Comparison of ENCODE assay signal across 18 cellular contexts in the genomic region with DNA sequence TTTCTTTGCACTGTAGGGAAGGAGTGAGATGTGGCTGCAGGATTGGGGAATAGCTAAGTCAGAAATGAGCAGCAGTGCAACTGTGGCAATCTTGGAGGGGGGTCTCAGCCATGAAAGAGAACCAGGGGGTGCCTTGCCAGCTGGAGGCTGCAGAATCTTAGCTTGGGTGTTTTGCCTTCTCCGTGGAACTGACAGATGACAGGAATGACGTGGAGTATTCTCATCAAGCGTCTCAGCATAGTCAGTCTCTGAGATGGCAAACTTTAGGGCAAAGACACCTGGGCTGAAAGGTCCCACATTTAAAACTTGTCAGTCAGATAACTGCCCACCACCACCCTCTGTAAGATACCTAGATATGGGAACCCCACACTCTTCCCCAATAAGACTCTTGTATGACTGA.
DNase-seq lines count a peak whose midpoint lies in the region; ATAC-seq, FAIRE-seq and TF ChIP-seq lines count a peak whose summit lies in the region.
"Had no signal": no experiment of that assay in that cellular context is flagged by ENCODE, and none has a peak within 500 bp of the region (broad histone marks: within the 10 kb centered on the region; RNA-seq: fewer than 3 reads in every experiment).

No MANE protein-coding gene starts in this region.

- H3K4me1 Mint-ChIP-seq in GM23338 (peaks cover 32% of the 10 kb centered on the region), astrocyte (ENCODE audit: low read depth, unreplicated experiment) (peaks cover 43% of the 10 kb centered on the region)

- ATAC-seq in A549 = no peak; a peak in 3 of 6 replicates
- ATAC-seq in GM23338 = no peak
- no peak for ATAC-seq in GM18505 (IDR thresholded peaks at IDR 0.05; ENCODE audit: unreplicated experiment)

- no peak overlapping the region for H2BK120ac ChIP-seq in mesenchymal stem cell (ENCODE audit: low read depth, low read length)

- no peaks in the 10 kb centered on the region for H3K79me1 ChIP-seq in mesenchymal stem cell (replicated peaks; ENCODE audit: low read length, poor library complexity, severe bottlenecking)

- CTCF ChIA-PET in A549 (lab: Yijun Ruan, JAX) = interaction anchor here (0.5 kb wide), 1 partner anchor 146 kb away, joined by 3 read pairs; no protein-coding TSS in a partner anchor

- H3K9me3 Mint-ChIP-seq in GM23338 (no peaks in the 10 kb centered on the region), astrocyte (ENCODE audit: unreplicated experiment) (no peaks in the 10 kb centered on the region)
- H3K9me3 Mint-ChIP-seq: CD8-positive, alpha-beta memory T cell; H9 had no signal

- H3K14ac ChIP-seq in mesenchymal stem cell (ENCODE audit: low read length in 2 of 2) = no peak overlapping the region

- H3K27ac ChIP-seq in A549 (peak overlapping the region; percentile 11 to 12; a peak in 2 of 6 replicates), GM23338 (ENCODE audit: low read depth) (no peak overlapping the region), astrocyte (ENCODE audit: low read depth, low read length) (peak overlapping the region; percentile 82), mesenchymal stem cell (ENCODE audit: low read length, poor library complexity, severe bottlenecking) (peak overlapping the region; percentile 31)
- H3K27ac ChIP-seq: SJCRH30 had no signal

- TF ChIP-seq RAD21 in A549 (conservative IDR thresholded peaks at IDR 0.05 in 1 of 2, IDR thresholded peaks at IDR 0.05 in 1 of 2) = no peak

- H3K4me1 ChIP-seq in A549 (peaks cover 18% of the 10 kb centered on the region), GM23338 (ENCODE audit: insufficient read depth) (peaks cover 10% of the 10 kb centered on the region), astrocyte (ENCODE audit: insufficient read depth, low read length) (peaks cover 28% of the 10 kb centered on the region), mesenchymal stem cell (ENCODE audit: control insufficient read depth, insufficient read depth, low read depth, low read length) (peaks cover 10% of the 10 kb centered on the region)

- no peak overlapping the region for H2BK5ac ChIP-seq in mesenchymal stem cell (ENCODE audit: low read depth, low read length, poor library complexity, severe bottlenecking)

- no peak overlapping the region for H4K91ac ChIP-seq in mesenchymal stem cell (ENCODE audit: low read length)

- no peaks in the 10 kb centered on the region for H3K9me2 ChIP-seq in GM23338 (ENCODE audit: insufficient read depth)

- peak overlapping the region; percentile 44 for H3K4me2 ChIP-seq in A549
- no peak overlapping the region for H3K4me2 ChIP-seq in GM23338
- peak overlapping the region; percentile 28 for H3K4me2 ChIP-seq in astrocyte (ENCODE audit: low read length)
- no peak overlapping the region for H3K4me2 ChIP-seq in mesenchymal stem cell (ENCODE audit: low read length, poor library complexity, severe bottlenecking)

- H3K27me3 ChIP-seq in GM23338 (ENCODE audit: insufficient read depth) (no peaks in the 10 kb centered on the region), astrocyte (ENCODE audit: insufficient read depth, low read length) (no peaks in the 10 kb centered on the region), mesenchymal stem cell (ENCODE audit: control insufficient read depth in 1 of 2, insufficient read depth in 1 of 2, low read length in 2 of 2) (no peaks in the 10 kb centered on the region)
- H3K27me3 ChIP-seq: SJCRH30 had no signal

- H2AFZ ChIP-seq in GM23338 (peak overlapping the region; percentile 15; the same call in 1 of the 2 replicates), astrocyte (ENCODE audit: low read depth, low read length) (no peak overlapping the region), mesenchymal stem cell (ENCODE audit: low read depth, low read length) (peak overlapping the region; percentile 21)

- H3K36me3 Mint-ChIP-seq in GM23338 (ENCODE audit: low read depth) = no peaks in the 10 kb centered on the region
- H3K36me3 Mint-ChIP-seq in astrocyte (ENCODE audit: low read depth, unreplicated experiment) = no peaks in the 10 kb centered on the region

- no peaks in the 10 kb centered on the region for H3K79me2 ChIP-seq in GM23338 (replicated peaks; ENCODE audit: insufficient read depth)
- H3K79me2 ChIP-seq in astrocyte (ENCODE audit: insufficient read depth, low read length) = no peaks in the 10 kb centered on the region

- no peak overlapping the region for H3K4ac ChIP-seq in mesenchymal stem cell (ENCODE audit: low read depth in 1 of 2, low read length in 2 of 2)

- H3K18ac ChIP-seq in mesenchymal stem cell (ENCODE audit: low read depth in 1 of 2, low read length in 2 of 2) = no peak overlapping the region

- H3K4me3 Mint-ChIP-seq in GM23338 = no peak overlapping the region
- no peak overlapping the region for H3K4me3 Mint-ChIP-seq in astrocyte (ENCODE audit: unreplicated experiment)
- H3K4me3 Mint-ChIP-seq: CD8-positive, alpha-beta memory T cell; H9 had no signal

- H3K27me3 Mint-ChIP-seq in GM23338 (ENCODE audit: insufficient read depth, low read depth, poor library complexity) (peaks cover 5% of the 10 kb centered on the region), astrocyte (ENCODE audit: low read depth, unreplicated experiment) (no peaks in the 10 kb centered on the region)

- DNase-seq in A549 (ENCODE audit: low read depth in 1 of 2, low spot score in 1 of 2) = no peak
- DNase-seq in GM23338 (ENCODE audit: low spot score) = no peak
- DNase-seq in astrocyte (ENCODE audit: low read depth) = no peak
- DNase-seq in mesenchymal stem cell = no peak
- no peak for DNase-seq in NOMO-1 (lab: John Stamatoyannopoulos, UW; ENCODE audit: unreplicated experiment in 2 of 2)
- no peak for DNase-seq in activated T-cell treated with anti-CD3 and anti-CD28 coated beads for 4 hours
- DNase-seq in OCI-M2 (lab: John Stamatoyannopoulos, UW; ENCODE audit: unreplicated experiment) = no peak
- DNase-seq: C1 segment of cervical spinal cord; CD8-positive, alpha-beta memory T cell; DMS79; H9; NCI-H1105 treated with DMSO at 0.1 percent for 48 hours; NCI-H1694; NCI-H2081 treated with DMSO at 0.1 percent for 48 hours; NCI-H510A; NCI-H748 treated with DMSO at 0.1 percent for 48 hours; SJCRH30 had no signal

- no peaks in the 10 kb centered on the region for H3K36me3 ChIP-seq in GM23338 (ENCODE audit: insufficient read depth)
- no peaks in the 10 kb centered on the region for H3K36me3 ChIP-seq in astrocyte (ENCODE audit: insufficient read depth, low read length)
- H3K36me3 ChIP-seq in mesenchymal stem cell (ENCODE audit: control insufficient read depth in 1 of 2, insufficient read depth in 2 of 2, low read depth in 1 of 2, low read length in 2 of 2) = no peaks in the 10 kb centered on the region
- H3K36me3 ChIP-seq: SJCRH30 had no signal

- H3K27ac Mint-ChIP-seq in GM23338 = no peak overlapping the region
- peak overlapping the region; percentile 86 for H3K27ac Mint-ChIP-seq in astrocyte (ENCODE audit: unreplicated experiment)
- H3K27ac Mint-ChIP-seq: CD8-positive, alpha-beta memory T cell; H9 had no signal

- POLR2A ChIA-PET in A549 (lab: Yijun Ruan, JAX) = no interaction called here

- H3K9me3 ChIP-seq in A549 = no peaks in the 10 kb centered on the region
- no peaks in the 10 kb centered on the region for H3K9me3 ChIP-seq in astrocyte (ENCODE audit: insufficient read depth, low read depth, low read length)
- no peaks in the 10 kb centered on the region for H3K9me3 ChIP-seq in mesenchymal stem cell (ENCODE audit: control insufficient read depth, low read length)
- H3K9me3 ChIP-seq: SJCRH30 had no signal

- TF ChIP-seq POLR2A in A549 (IDR thresholded peaks at IDR 0.05; ENCODE audit: low read length) (no peak), GM18505 (IDR thresholded peaks at IDR 0.05; ENCODE audit: borderline replicate concordance, extremely low read depth, insufficient read depth, insufficient read length) (no peak)

- H2BK15ac ChIP-seq in mesenchymal stem cell (ENCODE audit: low read depth, poor library complexity, severe bottlenecking) = no peak overlapping the region

- H4K20me1 ChIP-seq in GM23338 (replicated peaks; ENCODE audit: insufficient read depth) (no peaks in the 10 kb centered on the region), astrocyte (ENCODE audit: insufficient read depth, low read length) (no peaks in the 10 kb centered on the region)

- H4K8ac ChIP-seq in mesenchymal stem cell (ENCODE audit: low read length) = no peak overlapping the region

- H3K4me3 ChIP-seq in A549 (no peak overlapping the region), GM23338 (no peak overlapping the region), astrocyte (ENCODE audit: insufficient read depth, low read depth, low read length) (no peak overlapping the region), mesenchymal stem cell (ENCODE audit: insufficient read depth in 1 of 2, low read depth in 1 of 2, low read length in 2 of 2) (no peak overlapping the region)
- H3K4me3 ChIP-seq: SJCRH30 had no signal

- TF ChIP-seq CTCF in A549 (IDR thresholded peaks at IDR 0.05) (no peak), GM23338 (conservative IDR thresholded peaks at IDR 0.05; ENCODE audit: low read depth in 2 of 2) (no peak), astrocyte (IDR thresholded peaks at IDR 0.05; ENCODE audit: insufficient read depth, low read depth, low read length) (no peak)

- H2AK5ac ChIP-seq in mesenchymal stem cell (ENCODE audit: low read length, severe bottlenecking) = no peak overlapping the region

- H3K23ac ChIP-seq in mesenchymal stem cell (ENCODE audit: low read length in 2 of 2) = peak overlapping the region in 1 of 2 experiments; percentile 9

- no peaks in the 10 kb centered on the region for H3F3A ChIP-seq in GM23338 (replicated peaks; ENCODE audit: low read depth)

- TF ChIP-seq EP300 in A549 (IDR thresholded peaks at IDR 0.05) = no peak

- 86% methylated on average over 3 of the region's 3 CpGs for WGBS in A549 (ENCODE audit: missing lambda C conversion rate)
- 97% methylated on average over 3 of the region's 3 CpGs for WGBS in mesenchymal stem cell

- no peak overlapping the region for H2BK12ac ChIP-seq in mesenchymal stem cell (ENCODE audit: low read length in 2 of 2)

- peak overlapping the region; percentile 67 for H3K9ac ChIP-seq in astrocyte (ENCODE audit: low read length)
- H3K9ac ChIP-seq in mesenchymal stem cell (ENCODE audit: low read length) = no peak overlapping the region

- FAIRE-seq in A549 (lab: Jason Lieb, UNC) = no peak
- no peak for FAIRE-seq in astrocyte (lab: Jason Lieb, UNC)

TF ChIP-seq in A549, 52 proteins besides CTCF, POLR2A, EP300 and RAD21 (continues in another document):
- TF ChIP-seq RNF2 (IDR thresholded peaks at IDR 0.05; ENCODE audit: borderline replicate concordance, low read depth) = no peak

TF ChIP-seq in GM23338, 12 proteins besides CTCF, POLR2A, EP300 and RAD21 (continues in another document):
- TF ChIP-seq CREB1 (CRISPR knock-in tag; IDR thresholded peaks at IDR 0.05; ENCODE audit: low read depth) (no peak), JUNB (IDR thresholded peaks at IDR 0.05; ENCODE audit: unreplicated experiment) (no peak), POLR2AphosphoS5 (IDR thresholded peaks at IDR 0.05; ENCODE audit: low read depth) (no peak)

Comparison
In these comparisons a context has a peak if more than half of its experiments do, and no peak if none do; other contexts are left out.
1. H3K4me2 ChIP-seq: peak in A549 (single experiment) and astrocyte (single experiment); none in GM23338 (single experiment) and mesenchymal stem cell (single experiment).